Comparison of ENCODE assay signal across 8 cellular contexts in the genomic region with DNA sequence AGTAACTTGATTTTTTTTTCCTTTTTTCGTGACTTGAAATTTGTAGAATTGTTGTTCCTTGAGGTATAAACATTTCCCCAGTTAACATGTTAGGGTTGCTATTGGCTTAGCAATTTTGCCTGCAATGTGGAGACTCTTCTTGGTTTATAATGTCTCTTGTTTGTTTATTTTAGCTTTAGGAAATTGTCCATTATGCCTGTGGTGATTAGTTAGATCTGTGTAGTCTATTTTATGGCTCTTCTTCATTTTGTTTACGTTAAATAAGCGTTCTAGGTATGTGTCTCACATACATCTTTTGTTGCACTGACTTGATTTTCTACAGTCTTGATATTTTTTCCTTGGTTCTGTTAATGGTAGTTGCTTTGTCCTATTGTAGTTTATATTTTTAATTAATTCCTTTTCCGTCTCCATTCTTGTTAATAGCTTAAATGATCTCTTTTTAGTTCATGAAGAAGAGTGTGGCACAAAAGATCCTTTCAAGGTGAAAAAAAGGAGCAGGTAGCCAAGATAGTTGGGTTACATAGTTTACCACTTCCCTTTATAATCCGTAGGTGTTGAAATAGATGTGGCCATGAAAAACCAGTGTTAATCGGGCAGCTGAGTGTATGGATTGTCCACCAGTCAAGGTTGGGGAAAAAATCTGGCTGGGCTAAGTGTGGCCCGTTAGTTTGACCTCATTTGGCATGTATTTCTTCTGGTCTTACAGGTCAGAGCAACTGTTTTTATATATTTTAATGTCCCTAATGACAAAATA. TPM values are rescaled to one million over a fixed set of nuclear protein-coding genes. Genes with fewer than 3 reads are reported as not detected.
DNase-seq lines count a peak whose midpoint lies in the region; ATAC-seq, FAIRE-seq and TF ChIP-seq lines count a peak whose summit lies in the region.

No MANE protein-coding gene starts in this region.

- DNase-seq in AG10803 (ENCODE audit: low read depth) (no peak), mesenchymal stem cell (peak; percentile 77), NCI-H2029 treated with DMSO at 0.1 percent for 48 hours (lab: John Stamatoyannopoulos, UW) (no peak), frontal cortex (ENCODE audit: low spot score in 2 of 2) (no peak)
- DNase-seq in activated naive CD8-positive, alpha-beta T cell treated with anti-CD3 and anti-CD28 coated beads, Interleukin-2, amount 50 U/mL, for 24 hours: no peak
- no peak for DNase-seq in stimulated activated naive CD4-positive, alpha-beta T cell treated with Interleukin-2 at 50 U/mL for 16 hours (lab: John Stamatoyannopoulos, UW)

- H3K23ac ChIP-seq in mesenchymal stem cell (ENCODE audit: low read length in 2 of 2): no peak overlapping the region

- FAIRE-seq in frontal cortex (lab: Jason Lieb, UNC): no peak

- H2BK5ac ChIP-seq in mesenchymal stem cell (ENCODE audit: low read depth, low read length, poor library complexity, severe bottlenecking): peak overlapping the region; percentile 66

- no peak for TF ChIP-seq CTCF in AG10803 (conservative IDR thresholded peaks at IDR 0.05; ENCODE audit: low read length)

- H3K4ac ChIP-seq in mesenchymal stem cell (ENCODE audit: low read depth in 1 of 2, low read length in 2 of 2): peak overlapping the region in 1 of 2 experiments; percentile 34

- H3K27me3 Mint-ChIP-seq in activated naive CD8-positive, alpha-beta T cell treated with anti-CD3 and anti-CD28 coated beads, Interleukin-2, amount 50 U/mL, for 24 hours: no peaks in the 10 kb centered on the region

- H3K4me1 ChIP-seq in mesenchymal stem cell (ENCODE audit: control insufficient read depth, insufficient read depth, low read depth, low read length): peaks cover 12% of the 10 kb centered on the region

- peak overlapping the region; percentile 62 for H3K4me3 Mint-ChIP-seq in activated naive CD8-positive, alpha-beta T cell treated with anti-CD3 and anti-CD28 coated beads, Interleukin-2, amount 50 U/mL, for 24 hours

- H3K4me2 ChIP-seq in mesenchymal stem cell (ENCODE audit: low read length, poor library complexity, severe bottlenecking): peak overlapping the region; percentile 24

- H3K4me1 Mint-ChIP-seq in activated naive CD8-positive, alpha-beta T cell treated with anti-CD3 and anti-CD28 coated beads, Interleukin-2, amount 50 U/mL, for 24 hours: peaks cover 74% of the 10 kb centered on the region

- 28% methylated on average over 3 of the region's 7 CpGs for WGBS in mesenchymal stem cell

- H3K18ac ChIP-seq in mesenchymal stem cell (ENCODE audit: low read depth in 1 of 2, low read length in 2 of 2): peak overlapping the region; percentile 44 to 71

- peak overlapping the region; percentile 72 for H4K91ac ChIP-seq in mesenchymal stem cell (ENCODE audit: low read length)

- H4K8ac ChIP-seq in mesenchymal stem cell (ENCODE audit: low read length): peak overlapping the region; percentile 80

- H3K36me3 Mint-ChIP-seq in activated naive CD8-positive, alpha-beta T cell treated with anti-CD3 and anti-CD28 coated beads, Interleukin-2, amount 50 U/mL, for 24 hours (ENCODE audit: low read depth): peaks cover 21% of the 10 kb centered on the region

- H3K14ac ChIP-seq in mesenchymal stem cell (ENCODE audit: low read length in 2 of 2): no peak overlapping the region

- H2BK120ac ChIP-seq in mesenchymal stem cell (ENCODE audit: low read depth, low read length): peak overlapping the region; percentile 83

- H3K4me3 ChIP-seq in AG10803 (ENCODE audit: low read length): peak overlapping the region; percentile 14; the same call in 1 of the 2 replicates
- H3K4me3 ChIP-seq in mesenchymal stem cell (ENCODE audit: insufficient read depth in 1 of 2, low read depth in 1 of 2, low read length in 2 of 2): peak overlapping the region in 1 of 2 experiments; percentile 56

- H3K27ac ChIP-seq in mesenchymal stem cell (ENCODE audit: low read length, poor library complexity, severe bottlenecking): peak overlapping the region; percentile 96

- H3K9me3 ChIP-seq in mesenchymal stem cell (ENCODE audit: control insufficient read depth, low read length): no peaks in the 10 kb centered on the region

- ATAC-seq in HG03064 (IDR thresholded peaks at IDR 0.05; ENCODE audit: low read depth, unreplicated experiment) (peak; percentile 14), HG02763 (IDR thresholded peaks at IDR 0.05; ENCODE audit: unreplicated experiment) (no peak)
- peak; percentile 33 for ATAC-seq in activated naive CD8-positive, alpha-beta T cell treated with anti-CD3 and anti-CD28 coated beads, Interleukin-2, amount 50 U/mL, for 24 hours

- peak overlapping the region; percentile 93 for H3K9ac ChIP-seq in mesenchymal stem cell (ENCODE audit: low read length)

- H3K9me3 Mint-ChIP-seq in activated naive CD8-positive, alpha-beta T cell treated with anti-CD3 and anti-CD28 coated beads, Interleukin-2, amount 50 U/mL, for 24 hours: no peaks in the 10 kb centered on the region

- H2BK12ac ChIP-seq in mesenchymal stem cell (ENCODE audit: low read length in 2 of 2): peak overlapping the region; percentile 12 to 98

- peak overlapping the region; percentile 90 for H2AK5ac ChIP-seq in mesenchymal stem cell (ENCODE audit: low read length, severe bottlenecking)

- H2BK15ac ChIP-seq in mesenchymal stem cell (ENCODE audit: low read depth, poor library complexity, severe bottlenecking): no peak overlapping the region

- H3K27me3 ChIP-seq in mesenchymal stem cell (ENCODE audit: control insufficient read depth in 1 of 2, insufficient read depth in 1 of 2, low read length in 2 of 2): no peaks in the 10 kb centered on the region

- peak overlapping the region; percentile 92 for H3K27ac Mint-ChIP-seq in activated naive CD8-positive, alpha-beta T cell treated with anti-CD3 and anti-CD28 coated beads, Interleukin-2, amount 50 U/mL, for 24 hours

- H2AFZ ChIP-seq in mesenchymal stem cell (ENCODE audit: low read depth, low read length): no peak overlapping the region

- no peaks in the 10 kb centered on the region for H3K79me1 ChIP-seq in mesenchymal stem cell (replicated peaks; ENCODE audit: low read length, poor library complexity, severe bottlenecking)

- H3K36me3 ChIP-seq in mesenchymal stem cell (ENCODE audit: control insufficient read depth in 1 of 2, insufficient read depth in 2 of 2, low read depth in 1 of 2, low read length in 2 of 2): peaks cover 9 to 12% of the 10 kb centered on the region in 2 experiments

RNA-seq across cellular contexts. Expression of a gene that starts 12.1 kb away (rescaled TPM):
- polyA plus RNA-seq in mesenchymal stem cell (2013, experiment 1 of 2): 205 TPM
- 197 TPM for polyA plus RNA-seq in mesenchymal stem cell (2013, experiment 2 of 2)
- total RNA-seq in frontal cortex: 44.8 TPM

RNA-seq across cellular contexts. Expression of a gene that starts 48.1 kb away (rescaled TPM):
- polyA plus RNA-seq in mesenchymal stem cell (2013, experiment 1 of 2): 0.66 TPM
- 0.63 TPM for polyA plus RNA-seq in mesenchymal stem cell (2013, experiment 2 of 2)
- 4.5 TPM for total RNA-seq in frontal cortex
